18 cellular contexts compared by ENCODE assay signal in the genomic region with DNA sequence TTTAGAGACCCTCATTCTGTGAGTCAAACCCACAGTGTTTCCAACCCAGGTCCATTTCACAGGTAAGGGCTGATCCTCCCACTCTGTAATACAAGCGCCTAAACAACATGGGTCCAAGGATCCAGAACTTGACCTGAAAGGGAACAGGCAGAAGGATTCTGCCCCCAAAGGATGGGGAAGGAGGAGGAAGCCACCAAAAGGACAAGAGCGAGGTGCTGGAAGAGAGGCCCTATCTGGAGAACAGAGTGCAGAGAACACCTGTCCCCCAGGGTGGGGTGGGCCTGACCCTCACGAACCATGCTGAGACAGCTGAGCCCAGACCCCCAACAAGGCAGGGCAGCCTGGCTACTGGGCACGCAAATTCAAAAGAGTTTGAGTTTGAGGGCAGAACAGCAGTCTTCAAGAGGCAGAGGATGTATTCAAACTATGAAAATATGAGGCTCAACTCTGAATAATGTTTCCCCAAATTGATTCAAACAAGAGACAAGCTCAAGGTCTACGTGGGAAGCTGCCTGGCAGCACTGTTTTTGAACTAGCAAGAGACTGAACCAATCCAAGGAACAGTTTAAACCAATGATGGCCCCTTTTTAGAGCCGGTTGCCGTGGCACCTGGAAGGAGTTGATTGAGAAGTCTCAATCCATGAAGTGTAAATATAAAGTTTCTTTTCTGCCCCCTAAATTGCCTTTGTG.
"Had no signal": no experiment of that assay in that cellular context is flagged by ENCODE, and none has a peak within 500 bp of the region (broad histone marks: within the 10 kb centered on the region; RNA-seq: fewer than 3 reads in every experiment).

No MANE protein-coding gene starts in this region.

- H3K27ac Mint-ChIP-seq: activated naive CD8-positive, alpha-beta T cell treated with anti-CD3 and anti-CD28 coated beads for 36 hours; naive B cell had no signal

- H3K4me1 Mint-ChIP-seq: activated naive CD8-positive, alpha-beta T cell treated with anti-CD3 and anti-CD28 coated beads for 36 hours; naive B cell had no signal

- H3K4me3 Mint-ChIP-seq: activated naive CD8-positive, alpha-beta T cell treated with anti-CD3 and anti-CD28 coated beads for 36 hours; naive B cell had no signal

- DNase-seq: activated CD4-positive, alpha-beta T cell treated with anti-CD3 and anti-CD28 coated beads, Interleukin-2, amount 50 U/mL, for 1 hour; activated CD8-positive, alpha-beta memory T cell treated with anti-CD3 and anti-CD28 coated beads for 24 hours; activated naive CD8-positive, alpha-beta T cell treated with anti-CD3 and anti-CD28 coated beads for 36 hours; amygdala; cerebellar nuclear complex; mammary epithelial cell; naive B cell; retina; stimulated activated CD4-positive, alpha-beta T cell treated with anti-CD3 and anti-CD28 coated beads, Interleukin-15, amount 100 ng/mL, for 24 hours; stimulated activated CD4-positive, alpha-beta T cell treated with anti-CD3 and anti-CD28 coated beads, Interleukin-4, amount 100 ng/mL, for 1 hour; stimulated activated naive CD4-positive, alpha-beta T cell; T-helper 9 cell had no signal

- H3K27me3 Mint-ChIP-seq: activated naive CD8-positive, alpha-beta T cell treated with anti-CD3 and anti-CD28 coated beads for 36 hours had no signal

- H3K36me3 Mint-ChIP-seq: activated naive CD8-positive, alpha-beta T cell treated with anti-CD3 and anti-CD28 coated beads for 36 hours; naive B cell had no signal

- H3K9me3 ChIP-seq: tibial artery, vagina had no signal

- H3K27me3 ChIP-seq: tibial artery, vagina had no signal

- ATAC-seq: activated CD4-positive, CD25-positive, alpha-beta regulatory T cell treated with anti-CD3 and anti-CD28 coated beads, Interleukin-2, amount 50 U/mL, for 24 hours had no signal

- H3K36me3 ChIP-seq: tibial artery, vagina had no signal

- H3K9me3 Mint-ChIP-seq: activated naive CD8-positive, alpha-beta T cell treated with anti-CD3 and anti-CD28 coated beads for 36 hours had no signal

- H3K4me3 ChIP-seq: skin epidermis, tibial artery, vagina had no signal

- H3K27ac ChIP-seq: epithelial cell of prostate, skin epidermis, tibial artery, vagina had no signal

- FAIRE-seq: frontal cortex had no signal
